In the genomic region with DNA sequence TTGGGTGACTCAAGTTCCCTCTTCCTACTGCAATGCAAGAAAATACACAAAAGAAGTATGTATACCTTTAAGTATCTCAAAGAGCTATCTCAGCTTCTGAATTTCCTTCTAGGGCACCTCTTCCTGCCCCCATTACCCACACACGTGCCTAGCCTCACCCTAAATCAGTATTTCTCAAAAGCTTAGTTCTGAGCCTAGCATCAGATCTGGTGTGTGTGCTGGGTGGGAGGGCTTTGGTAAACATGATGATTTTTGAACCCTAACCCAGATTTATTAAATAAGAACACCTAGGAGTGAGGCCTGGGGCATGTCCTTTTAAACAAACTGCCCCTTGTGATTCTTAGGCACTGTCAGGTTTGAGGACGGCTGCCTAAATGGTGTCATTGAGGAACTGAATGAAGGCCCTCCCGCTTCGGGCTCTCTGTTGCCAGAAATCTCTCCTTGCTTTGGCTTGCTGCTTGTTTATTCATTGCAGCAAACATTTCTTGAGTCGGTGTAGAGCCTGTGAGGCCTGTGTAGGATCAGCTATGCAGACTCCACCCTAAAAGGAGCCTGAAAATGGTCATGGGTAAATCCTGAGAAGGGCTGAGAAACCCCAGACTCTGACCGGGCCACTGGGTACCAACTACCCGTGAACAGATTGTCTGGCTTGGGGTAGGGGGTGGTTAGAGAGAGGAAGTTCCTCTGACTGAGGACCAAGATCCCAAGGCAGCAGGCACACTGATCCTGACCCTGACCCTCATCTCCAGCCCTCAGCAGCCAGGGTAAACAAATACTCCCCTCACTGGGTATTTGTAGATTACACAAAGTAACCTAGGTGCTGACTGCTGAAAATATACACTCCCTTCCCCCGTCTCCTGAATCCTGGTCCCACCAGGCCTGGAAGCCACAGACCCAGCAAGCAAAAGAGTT, we compare ENCODE assay signal across 8 cellular contexts. TPM values are rescaled to one million over a fixed set of nuclear protein-coding genes. Genes with fewer than 3 reads are reported as not detected.
DNase-seq lines count a peak whose midpoint lies in the region; ATAC-seq and TF ChIP-seq lines count a peak whose summit lies in the region.

No MANE protein-coding gene starts in this region.

- H3K27me3 ChIP-seq in SJSA1 (replicated peaks) = no peaks in the 10 kb centered on the region
- H3K27me3 ChIP-seq in esophagus muscularis mucosa = no peaks in the 10 kb centered on the region
- no peaks in the 10 kb centered on the region for H3K27me3 ChIP-seq in sigmoid colon

- peak overlapping the region; percentile 34 for H3K4me3 ChIP-seq in GM12865 (ENCODE audit: low read depth, low read length)
- no peak overlapping the region for H3K4me3 ChIP-seq in SJSA1
- peak overlapping the region; percentile 77 to 93 (median 85) for H3K4me3 ChIP-seq in esophagus muscularis mucosa
- peak overlapping the region in 3 of 4 donors; percentile 83 to 90 (median 85) for H3K4me3 ChIP-seq in sigmoid colon

- WGBS in esophagus muscularis mucosa = 24% methylated on average over 8 of the region's 8 CpGs
- 49 to 75% methylated on average over 8 of the region's 8 CpGs for WGBS in sigmoid colon, 2 donors

- peaks cover 38% of the 10 kb centered on the region for H3K4me1 ChIP-seq in SJSA1 (replicated peaks)
- H3K4me1 ChIP-seq in esophagus muscularis mucosa = peaks cover 56 to 82% (median 76%) of the 10 kb centered on the region in 4 donors
- H3K4me1 ChIP-seq in sigmoid colon = peaks cover 0 to 68% (median 59%) of the 10 kb centered on the region in 4 donors

- no peaks in the 10 kb centered on the region for H3K36me3 ChIP-seq in SJSA1
- H3K36me3 ChIP-seq in esophagus muscularis mucosa = peaks cover 0 to 4% (median 0%) of the 10 kb centered on the region in 4 donors
- no peaks in the 10 kb centered on the region for H3K36me3 ChIP-seq in sigmoid colon

- H3K27ac ChIP-seq in SJSA1 (peak overlapping the region; percentile 80), esophagus muscularis mucosa (replicated peaks in 1 of 4) (peak overlapping the region; percentile 97 to 100 (median 98)), sigmoid colon (peak overlapping the region; percentile 98 to 99 (median 98))

- intact Hi-C loops in esophagus muscularis mucosa (cut with DNase I) (loop anchor here (2.0 to 10.0 kb wide), 5 partner anchors 27 to 147 kb away; a partner anchor contains a TSS), sigmoid colon (cut with DNase I) (loop anchor here (1.0 to 5.0 kb wide), 3 partner anchors 11 to 149 kb away; a partner anchor contains a TSS)

- no peak for TF ChIP-seq EP300 in esophagus muscularis mucosa (IDR thresholded peaks at IDR 0.05)
- TF ChIP-seq EP300 in sigmoid colon (IDR thresholded peaks at IDR 0.05) = peak; percentile 57 to 79 (median 70)

- DNase-seq in GM12865 (ENCODE audit: low read depth) = peak; percentile 49
- peak in 1 of 2 experiments; percentile 26 for DNase-seq in SJSA1 (ENCODE audit: low read depth in 1 of 2, low spot score in 2 of 2)
- no peak for DNase-seq in esophagus muscularis mucosa (ENCODE audit: extremely low spot score)
- DNase-seq in sigmoid colon = peak; percentile 86
- no peak for DNase-seq in DMS79 treated with DMSO at 0.1 percent for 48 hours (lab: John Stamatoyannopoulos, UW)

- H3K9me3 ChIP-seq in SJSA1 (replicated peaks) (no peaks in the 10 kb centered on the region), esophagus muscularis mucosa (no peaks in the 10 kb centered on the region), sigmoid colon (no peaks in the 10 kb centered on the region)

- no peak for TF ChIP-seq CTCF in GM12865 (IDR thresholded peaks at IDR 0.05; ENCODE audit: insufficient read depth, low read depth, low read length, missing control alignments)
- no peak for TF ChIP-seq CTCF in esophagus muscularis mucosa (IDR thresholded peaks at IDR 0.05)
- TF ChIP-seq CTCF in sigmoid colon (IDR thresholded peaks at IDR 0.05) = no peak

- ATAC-seq in GM21528 (IDR thresholded peaks at IDR 0.05; ENCODE audit: low FRiP score, unreplicated experiment) (no peak), HG02884 (IDR thresholded peaks at IDR 0.05; ENCODE audit: unreplicated experiment) (no peak), GM21723 (IDR thresholded peaks at IDR 0.05; ENCODE audit: unreplicated experiment) (no peak)

- no peak for TF ChIP-seq POLR2A in esophagus muscularis mucosa (IDR thresholded peaks at IDR 0.05; ENCODE audit: low read depth)
- no peak for TF ChIP-seq POLR2A in sigmoid colon (IDR thresholded peaks at IDR 0.05)

RNA-seq across cellular contexts. Expression of a gene that starts 3.0 kb away (rescaled TPM):
- 22.4 and 32.6 TPM in 2 replicates for total RNA-seq in SJSA1 (2014; rRNA removed; shearing (Covaris generic))
- total RNA-seq in esophagus muscularis mucosa (10 to 100 TPM; 44.4 to 61.1 (median 54.9) TPM), sigmoid colon (10 to 100 TPM; 22.9 to 40.2 (median 36.6) TPM)
- 10 to 100 TPM in 1 of 3 donors, 1 to 10 TPM in 2; 3.0 to 18.4 (median 7.6) TPM for polyA plus RNA-seq in sigmoid colon

Comparison
In these comparisons a context has a peak if more than half of its experiments do, and no peak if none do; other contexts are left out.
1. DNase-seq: peak in GM12865 (single experiment) and sigmoid colon (single experiment); none in esophagus muscularis mucosa (single experiment) and DMS79 treated with DMSO at 0.1 percent for 48 hours (single experiment).
2. Peak in every context shown above with its lines, with median percentiles within 50 percentile points of each other: H3K27ac ChIP-seq.